18 cellular contexts compared by ENCODE assay signal in the genomic region with DNA sequence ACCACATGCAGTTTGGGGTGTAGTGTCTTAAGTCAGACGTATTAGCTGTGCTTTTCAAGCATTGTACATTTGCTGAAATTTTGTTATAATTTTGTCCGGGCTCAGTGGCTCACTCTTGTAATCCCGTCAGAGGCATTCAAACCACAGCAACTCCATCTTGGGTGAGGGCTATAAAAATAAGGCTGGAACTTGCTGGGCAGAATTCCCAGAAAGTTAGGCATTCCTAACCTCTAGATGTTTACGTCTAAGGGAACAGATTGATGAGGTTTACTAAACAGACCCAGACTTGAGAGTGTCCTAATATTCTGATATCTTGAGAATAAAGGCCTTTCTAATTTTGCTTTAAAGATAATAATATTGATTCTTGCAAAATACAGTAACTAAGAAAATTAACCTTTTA.
"Had no signal": no experiment of that assay in that cellular context is flagged by ENCODE, and none has a peak within 500 bp of the region (broad histone marks: within the 10 kb centered on the region; RNA-seq: fewer than 3 reads in every experiment).

No MANE protein-coding gene starts in this region.

- H3K4me3 ChIP-seq: dorsolateral prefrontal cortex, gastrocnemius medialis, left lung, lower lobe of right lung, right atrium auricular region, stomach, thoracic aorta had no signal

- H3K9me3 ChIP-seq: gastrocnemius medialis, thoracic aorta had no signal

- H3K27me3 ChIP-seq: dorsolateral prefrontal cortex, gastrocnemius medialis, left lung, neutrophil, right atrium auricular region, stomach had no signal

- H3K4me1 ChIP-seq: gastrocnemius medialis, left lung, lower lobe of right lung, right atrium auricular region, stomach had no signal

- DNase-seq: cortex of kidney; dorsolateral prefrontal cortex; effector CD8-positive, alpha-beta T cell; gastrocnemius medialis; immature natural killer cell; left lung; lower lobe of right lung; midbrain; posterior cingulate gyrus; small intestine; stimulated activated CD4-positive, alpha-beta T cell treated with anti-CD3 and anti-CD28 coated beads, Interleukin-12 subunit alpha, Interleukin-12 subunit beta, amount 100 ng/mL, for 4 hours; stimulated activated naive CD4-positive, alpha-beta T cell; stomach; substantia nigra; trophoblast cell had no signal

- H3K27ac ChIP-seq: dorsolateral prefrontal cortex, gastrocnemius medialis, left lung, lower lobe of right lung, neutrophil, right atrium auricular region, stomach, thoracic aorta had no signal

- ATAC-seq: gastrocnemius medialis, left lung, lower lobe of right lung had no signal

- H3K36me3 ChIP-seq: gastrocnemius medialis, left lung, lower lobe of right lung, neutrophil, right atrium auricular region, stomach, thoracic aorta had no signal
